In genomic region chr10:59060852-59061251, GRCh38 we compare ENCODE assay signal across 18 cellular contexts.
DNase-seq lines count a peak whose midpoint lies in the region; ATAC-seq lines count a peak whose summit lies in the region.
"Had no signal": no experiment of that assay in that cellular context is flagged by ENCODE, and none has a peak within 500 bp of the region (broad histone marks: within the 10 kb centered on the region; RNA-seq: fewer than 3 reads in every experiment).

No MANE protein-coding gene starts in this region.

- no peaks in the 10 kb centered on the region for H3K4me1 Mint-ChIP-seq in activated CD4-positive, alpha-beta memory T cell treated with anti-CD3 and anti-CD28 coated beads, Interleukin-2, amount 10 ng/mL, durations not matched to agents 7 days and 5 days
- H3K4me1 Mint-ChIP-seq: CD8-positive, alpha-beta memory T cell had no signal

- no peaks in the 10 kb centered on the region for H3K9me3 Mint-ChIP-seq in activated CD4-positive, alpha-beta memory T cell treated with anti-CD3 and anti-CD28 coated beads, Interleukin-2, amount 10 ng/mL, durations not matched to agents 7 days and 5 days
- H3K9me3 Mint-ChIP-seq: neural crest cell had no signal

- DNase-seq in NCI-H345 (lab: John Stamatoyannopoulos, UW) (no peak), NCI-H1417 (lab: John Stamatoyannopoulos, UW) (no peak), RPMI8226 (no peak)
- no peak for DNase-seq in activated CD4-positive, alpha-beta memory T cell treated with anti-CD3 and anti-CD28 coated beads, Interleukin-2, amount 10 ng/mL, durations not matched to agents 7 days and 5 days
- DNase-seq: activated CD8-positive, alpha-beta T cell treated with anti-CD3 and anti-CD28 coated beads for 36 hours; adrenal gland; caudate nucleus; CD8-positive, alpha-beta memory T cell; NCI-H1930; NCI-H774; Peyer's patch; substantia nigra had no signal

- no peaks in the 10 kb centered on the region for H3K27me3 Mint-ChIP-seq in activated CD4-positive, alpha-beta memory T cell treated with anti-CD3 and anti-CD28 coated beads, Interleukin-2, amount 10 ng/mL, durations not matched to agents 7 days and 5 days
- H3K27me3 Mint-ChIP-seq: CD8-positive, alpha-beta memory T cell had no signal

- POLR2A ChIA-PET in activated CD4-positive, alpha-beta memory T cell treated with anti-CD3 and anti-CD28 coated beads, Interleukin-2, amount 10 ng/mL, durations not matched to agents 7 days and 5 days (lab: Charles Lee) = no interaction called here

- CTCF ChIA-PET in activated CD4-positive, alpha-beta memory T cell treated with anti-CD3 and anti-CD28 coated beads, Interleukin-2, amount 10 ng/mL, durations not matched to agents 7 days and 5 days (lab: Charles Lee) = interaction anchor here (1.2 kb wide), 1 partner anchor 105 kb away, joined by 3 read pairs; no protein-coding TSS in a partner anchor

- ATAC-seq in GM18511 (IDR thresholded peaks at IDR 0.05; ENCODE audit: unreplicated experiment) (peak; percentile 74), GM19463 (IDR thresholded peaks at IDR 0.05; ENCODE audit: unreplicated experiment) (peak; percentile 70), HG02678 (IDR thresholded peaks at IDR 0.05; ENCODE audit: unreplicated experiment) (peak; percentile 71), HG03439 (IDR thresholded peaks at IDR 0.05; ENCODE audit: unreplicated experiment) (peak; percentile 64)
- ATAC-seq: activated CD8-positive, alpha-beta T cell treated with anti-CD3 and anti-CD28 coated beads for 36 hours; HepG2 had no signal

- no peak overlapping the region for H3K4me3 Mint-ChIP-seq in activated CD4-positive, alpha-beta memory T cell treated with anti-CD3 and anti-CD28 coated beads, Interleukin-2, amount 10 ng/mL, durations not matched to agents 7 days and 5 days
- H3K4me3 Mint-ChIP-seq: activated CD8-positive, alpha-beta T cell treated with anti-CD3 and anti-CD28 coated beads for 36 hours; CD8-positive, alpha-beta memory T cell; neural crest cell had no signal

- H3K36me3 Mint-ChIP-seq in activated CD4-positive, alpha-beta memory T cell treated with anti-CD3 and anti-CD28 coated beads, Interleukin-2, amount 10 ng/mL, durations not matched to agents 7 days and 5 days (ENCODE audit: low read depth) = no peaks in the 10 kb centered on the region
- H3K36me3 Mint-ChIP-seq: CD8-positive, alpha-beta memory T cell had no signal

- no peak overlapping the region for H3K27ac Mint-ChIP-seq in activated CD4-positive, alpha-beta memory T cell treated with anti-CD3 and anti-CD28 coated beads, Interleukin-2, amount 10 ng/mL, durations not matched to agents 7 days and 5 days
- H3K27ac Mint-ChIP-seq: activated CD8-positive, alpha-beta T cell treated with anti-CD3 and anti-CD28 coated beads for 36 hours had no signal
